ENCODE assay signal across 17 cellular contexts in genomic region chr7:44078521-44078920, GRCh38. TPM values are rescaled to one million over a fixed set of nuclear protein-coding genes. Genes with fewer than 3 reads are reported as not detected.
DNase-seq lines count a peak whose midpoint lies in the region; ATAC-seq lines count a peak whose summit lies in the region.
"Had no signal": no experiment of that assay in that cellular context is flagged by ENCODE, and none has a peak within 500 bp of the region (broad histone marks: within the 10 kb centered on the region; RNA-seq: fewer than 3 reads in every experiment).

No MANE protein-coding gene starts in this region.

- H3K4me3 ChIP-seq in Karpas-422 (ENCODE audit: low read length) (no peak overlapping the region), right cardiac atrium (ENCODE audit: low read length) (no peak overlapping the region)
- H3K4me3 ChIP-seq: mucosa of descending colon, pancreas had no signal

- no peak overlapping the region for H3K9ac ChIP-seq in Karpas-422 (ENCODE audit: low read length)

- H3K4me1 ChIP-seq in Karpas-422 (ENCODE audit: low read length) (peaks cover 38% of the 10 kb centered on the region), right cardiac atrium (ENCODE audit: control insufficient read depth, insufficient read depth, low read length) (peaks cover 3% of the 10 kb centered on the region)

- intact Hi-C loops in right cardiac atrium (cut with DNase I): loop anchor here in 2 of 4 donors (10.0 kb wide), 1 partner anchor 116 kb away; no protein-coding TSS in a partner anchor

- peak; percentile 83 for DNase-seq in Caki2 (ENCODE audit: low read depth)
- DNase-seq in Karpas-422: no peak
- peak in 2 of 3 donors; percentile 5 to 49 for DNase-seq in right cardiac atrium
- peak; percentile 89 for DNase-seq in renal cortical epithelial cell (ENCODE audit: low read depth)
- no peak for DNase-seq in left lobe of liver (ENCODE audit: low spot score)
- no peak for DNase-seq in amniotic stem cell (lab: John Stamatoyannopoulos, UW)
- DNase-seq in CD1c-positive myeloid dendritic cell (ENCODE audit: extremely low spot score): no peak
- DNase-seq: activated CD4-positive, alpha-beta T cell treated with anti-CD3 and anti-CD28 coated beads, Interleukin-2, amount 10 ng/mL, durations not matched to agents 7 days and 5 days; C1 segment of cervical spinal cord; dermis blood vessel endothelial cell; NCI-H446 treated with DMSO at 0.1 percent for 48 hours; SIG-M5; T-helper 9 cell had no signal

- H3K27me3 ChIP-seq in Karpas-422 (ENCODE audit: low read length) (no peaks in the 10 kb centered on the region), right cardiac atrium (ENCODE audit: control insufficient read depth, insufficient read depth) (no peaks in the 10 kb centered on the region)
- H3K27me3 ChIP-seq: pancreas had no signal

- H3K9me3 ChIP-seq in Karpas-422 (ENCODE audit: low read length): no peaks in the 10 kb centered on the region
- H3K9me3 ChIP-seq in right cardiac atrium (ENCODE audit: control insufficient read depth, low read length): no peaks in the 10 kb centered on the region
- H3K9me3 ChIP-seq: mucosa of descending colon, pancreas had no signal

- WGBS in right cardiac atrium: 77% methylated on average over 8 of the region's 8 CpGs

- H3K36me3 ChIP-seq in Karpas-422 (ENCODE audit: insufficient read depth, low read length): peaks cover 34% of the 10 kb centered on the region

- H3K27ac ChIP-seq in Karpas-422 (ENCODE audit: low read length) (0 out of 2 replicates have a peak overlapping the region, but pooled peaks have one; percentile 4), right cardiac atrium (ENCODE audit: low read length) (peak overlapping the region; percentile 77)
- H3K27ac ChIP-seq: pancreas had no signal

- in situ Hi-C loops in Caki2 (cut with HindIII; ENCODE audit: low pct_unique_long_range_greater_than_20kb, low sequenced_read_pairs): no loop called here

- no peaks in the 10 kb centered on the region for H4K20me1 ChIP-seq in Karpas-422 (ENCODE audit: insufficient read depth, low read depth, low read length)

- peaks cover 16% of the 10 kb centered on the region for H3K79me2 ChIP-seq in Karpas-422 (ENCODE audit: low read length)

- H3K4me2 ChIP-seq in Karpas-422 (ENCODE audit: low read depth, low read length, poor library complexity, severe bottlenecking): no peak overlapping the region

- ATAC-seq in right cardiac atrium (no peak), left lobe of liver (no peak)
- ATAC-seq: activated T-helper 17 cell treated with anti-CD3 and anti-CD28 coated beads, Interleukin-2, amount 50 U/mL, for 72 hours; mucosa of descending colon; pancreas had no signal

- no peak overlapping the region for H2AFZ ChIP-seq in Karpas-422 (ENCODE audit: low read length)

- H3K9me2 ChIP-seq in Karpas-422 (replicated peaks; ENCODE audit: insufficient read depth, low read length): no peaks in the 10 kb centered on the region

RNA-seq across cellular contexts. Expression of gene POLM, which starts 3.8 kb away (rescaled TPM):
- total RNA-seq in Caki2 (2014; rRNA removed; shearing (Covaris generic); ENCODE audit: low replicate concordance): 2.6 and 2.9 TPM in 2 replicates
- total RNA-seq in Karpas-422 (2014; rRNA removed; shearing (Covaris generic); ENCODE audit: low replicate concordance): 34.5 and 47.1 TPM in 2 replicates
- total RNA-seq in right cardiac atrium: 10 to 100 TPM; 24.5 to 28.9 (median 25.8) TPM
- polyA plus RNA-seq in right cardiac atrium: 16.6 TPM
- 8.0 and 15.3 TPM in 2 replicates for total RNA-seq in renal cortical epithelial cell
- total RNA-seq in left lobe of liver: 21.0 TPM

RNA-seq across cellular contexts. Expression of gene PGAM2, which starts 13.2 kb away (rescaled TPM):
- not detected in 2 replicates for total RNA-seq in Caki2 (2014; rRNA removed; shearing (Covaris generic); ENCODE audit: low replicate concordance)
- total RNA-seq in Karpas-422 (2014; rRNA removed; shearing (Covaris generic); ENCODE audit: low replicate concordance): 1.9 TPM in 1 of 2 replicates, not detected in the other
- total RNA-seq in right cardiac atrium (1,000 to 10,000 TPM in 2 of 4 donors, 100 to 1,000 TPM in 2; 946 to 1,159 (median 1,024) TPM), renal cortical epithelial cell (0.15 TPM in 1 of 2 replicates, not detected in the other), left lobe of liver (not detected)
- polyA plus RNA-seq in right cardiac atrium: 2,530 TPM
- total RNA-seq: glomerular endothelial cell had no signal

RNA-seq across cellular contexts. Expression of gene AEBP1, which starts 25.6 kb away (rescaled TPM):
- total RNA-seq in Caki2 (2014; rRNA removed; shearing (Covaris generic); ENCODE audit: low replicate concordance): not detected in 2 replicates
- total RNA-seq in Karpas-422 (2014; rRNA removed; shearing (Covaris generic); ENCODE audit: low replicate concordance): 5.9 TPM in 1 of 2 replicates, not detected in the other
- total RNA-seq in right cardiac atrium (100 to 1,000 TPM in 2 of 4 donors, 10 to 100 TPM in 2; 81.0 to 124 (median 103) TPM), renal cortical epithelial cell (3.5 and 19.0 TPM in 2 replicates), left lobe of liver (9.4 TPM)
- polyA plus RNA-seq in right cardiac atrium: 62.8 TPM

RNA-seq across cellular contexts. Expression of gene DBNL, which starts 34.0 kb away (rescaled TPM):
- total RNA-seq in Caki2 (2014; rRNA removed; shearing (Covaris generic); ENCODE audit: low replicate concordance): 137 and 174 TPM in 2 replicates
- 116 and 184 TPM in 2 replicates for total RNA-seq in Karpas-422 (2014; rRNA removed; shearing (Covaris generic); ENCODE audit: low replicate concordance)
- total RNA-seq in right cardiac atrium (10 to 100 TPM; 34.3 to 44.6 (median 38.1) TPM), renal cortical epithelial cell (158 and 181 TPM in 2 replicates), left lobe of liver (38.9 TPM)
- polyA plus RNA-seq in right cardiac atrium: 37.5 TPM

RNA-seq across cellular contexts. Expression of gene POLD2, which starts 44.8 kb away (rescaled TPM):
- 211 and 243 TPM in 2 replicates for total RNA-seq in Caki2 (2014; rRNA removed; shearing (Covaris generic); ENCODE audit: low replicate concordance)
- 165 and 217 TPM in 2 replicates for total RNA-seq in Karpas-422 (2014; rRNA removed; shearing (Covaris generic); ENCODE audit: low replicate concordance)
- 100 to 1,000 TPM in 1 of 4 donors, 10 to 100 TPM in 3; 85.8 to 110 (median 99.0) TPM for total RNA-seq in right cardiac atrium
- polyA plus RNA-seq in right cardiac atrium: 86.6 TPM
- 58.3 and 58.9 TPM in 2 replicates for total RNA-seq in renal cortical epithelial cell
- 78.3 TPM for total RNA-seq in left lobe of liver

Comparison
In these comparisons a context has a peak if more than half of its experiments do, and no peak if none do; other contexts are left out.
1. DNase-seq: peak in Caki2 (single experiment), right cardiac atrium (2 of 3) and renal cortical epithelial cell (single experiment); none in Karpas-422 (single experiment), left lobe of liver (single experiment), amniotic stem cell (single experiment) and CD1c-positive myeloid dendritic cell (single experiment).
2. RNA of gene PGAM2, which starts 13.2 kb away (total RNA-seq): 946 to 1,159 TPM in right cardiac atrium; 0.15 TPM in renal cortical epithelial cell, not detected in Caki2, 1.9 TPM in Karpas-422 and not detected in left lobe of liver (single experiment); every median in the first group is over 100 times any median in the second.